8 cellular contexts compared by ENCODE assay signal in genomic region chr17:19029762-19030161, GRCh38. TPM values are rescaled to one million over a fixed set of nuclear protein-coding genes. Genes with fewer than 3 reads are reported as not detected.
DNase-seq lines count a peak whose midpoint lies in the region; ATAC-seq, FAIRE-seq and TF ChIP-seq lines count a peak whose summit lies in the region.
"Not testable (repeated sequence)": the region's sequence is repeated elsewhere in the genome, so short reads cannot be mapped to it uniquely, and the experiment has no call there.

No MANE protein-coding gene starts in this region.

- peak; percentile 84 for FAIRE-seq in HTR-8/SVneo (lab: Jason Lieb, UNC)

- 0 out of 2 replicates have a peak overlapping the region, but pooled peaks have one; percentile 36 for H3K9ac ChIP-seq in GM23248

- not testable (repeated sequence) for H3K9me3 Mint-ChIP-seq in WTC11; chondrocyte (ENCODE audit: low read depth); glutamatergic neuron (ENCODE audit: unreplicated experiment); nephron

- not testable (repeated sequence) for TF ChIP-seq CTCF in PC-9 (conservative IDR thresholded peaks at IDR 0.05); WTC11 (IDR thresholded peaks at IDR 0.05); chondrocyte (IDR thresholded peaks at IDR 0.05); glutamatergic neuron (IDR thresholded peaks at IDR 0.05; ENCODE audit: partially characterized antibody, unreplicated experiment); left lung (IDR thresholded peaks at IDR 0.05); nephron (IDR thresholded peaks at IDR 0.05; ENCODE audit: unreplicated experiment in 3 of 3)

- in situ Hi-C loops in GM23248 (cut with MboI) = not testable (repeated sequence)

- H3K79me2 ChIP-seq in GM23248 (ENCODE audit: insufficient read depth); PC-9 (ENCODE audit: low read depth): not testable (repeated sequence)

- not testable (repeated sequence) for H2AFZ ChIP-seq in GM23248, PC-9

- BruUV-seq in PC-9 (replicated peaks; lab: Mats Ljungman, UMichigan) = not testable (repeated sequence)

- 0 to 6% methylated on average over 1 to 2 of the region's 5 CpGs for WGBS in GM23248 (ENCODE audit: low coverage in 1 of 2, low lambda C conversion rate in 2 of 2, missing lambda C conversion rate in 2 of 2), 2 experiments

- not testable (repeated sequence) for DNase-seq in GM23248; HTR-8/SVneo (ENCODE audit: insufficient read length, low spot score); chondrocyte (ENCODE audit: low spot score); glutamatergic neuron; left lung
- DNase-seq in PC-9 (peak in 1 of 2 experiments; percentile 51), WTC11 (ENCODE audit: low spot score) (peak; percentile 11)

- not testable (repeated sequence) for H3K27me3 Mint-ChIP-seq in WTC11 (ENCODE audit: low read depth); chondrocyte (ENCODE audit: low read depth); glutamatergic neuron (ENCODE audit: unreplicated experiment); nephron (ENCODE audit: low read depth)

- H3K27me3 ChIP-seq in GM23248 (replicated peaks; ENCODE audit: insufficient read depth); PC-9 (ENCODE audit: insufficient read depth, low read depth); left lung: not testable (repeated sequence)

- H3K27ac ChIP-seq in GM23248 = peak overlapping the region; percentile 49
- not testable (repeated sequence) for H3K27ac ChIP-seq in PC-9, left lung

- peak; percentile 68 for ATAC-seq in WTC11
- peak; percentile 3 for ATAC-seq in left lung

- not testable (repeated sequence) for H4K20me1 ChIP-seq in GM23248 (ENCODE audit: insufficient read depth); PC-9 (ENCODE audit: insufficient read depth)

- not testable (repeated sequence) for H3K4me1 Mint-ChIP-seq in WTC11; chondrocyte (ENCODE audit: low read depth); glutamatergic neuron (ENCODE audit: low read depth, unreplicated experiment); nephron

- H3K36me3 ChIP-seq in GM23248 (ENCODE audit: low read depth); PC-9 (ENCODE audit: low read depth); left lung: not testable (repeated sequence)

- not testable (repeated sequence) for H3K9me3 ChIP-seq in GM23248 (ENCODE audit: low read depth); PC-9 (ENCODE audit: insufficient read depth, low read depth); left lung

- intact Hi-C loops in PC-9 (cut with micrococcal nuclease; ENCODE audit: unreplicated experiment); left lung (cut with DNase I): not testable (repeated sequence)

- not testable (repeated sequence) for H3K9me2 ChIP-seq in GM23248 (ENCODE audit: insufficient read depth); PC-9 (ENCODE audit: insufficient read depth)

- H3F3A ChIP-seq in GM23248 (ENCODE audit: insufficient read depth); PC-9 (ENCODE audit: insufficient read depth, low read depth): not testable (repeated sequence)

- not testable (repeated sequence) for H3K4me3 ChIP-seq in GM23248, PC-9, left lung

- H3K4me1 ChIP-seq in GM23248 (ENCODE audit: insufficient read depth); PC-9 (replicated peaks; ENCODE audit: insufficient read depth); left lung: not testable (repeated sequence)

- H3K4me3 Mint-ChIP-seq in WTC11; chondrocyte (ENCODE audit: unreplicated experiment); glutamatergic neuron (ENCODE audit: unreplicated experiment); nephron: not testable (repeated sequence)

- POLR2A ChIA-PET in PC-9 (lab: Charles Lee; ENCODE audit: unreplicated experiment); WTC11 (lab: Charles Lee): not testable (repeated sequence)

- CTCF ChIA-PET in PC-9 (lab: Charles Lee); WTC11 (lab: Charles Lee): not testable (repeated sequence)

- not testable (repeated sequence) for H3K4me2 ChIP-seq in GM23248 (ENCODE audit: unreplicated experiment)
- peak overlapping the region; percentile 34; the same call in 1 of the 2 replicates for H3K4me2 ChIP-seq in PC-9

- H3K36me3 Mint-ChIP-seq in WTC11; chondrocyte (ENCODE audit: low read depth); glutamatergic neuron (ENCODE audit: unreplicated experiment); nephron (ENCODE audit: low read depth): not testable (repeated sequence)

- H3K27ac Mint-ChIP-seq in WTC11 (peak overlapping the region; percentile 83), chondrocyte (ENCODE audit: unreplicated experiment) (peak overlapping the region; percentile 63), glutamatergic neuron (ENCODE audit: unreplicated experiment) (peak overlapping the region; percentile 85), nephron (peak overlapping the region in 2 of 3 experiments; percentile 60 to 61)

RNA-seq across cellular contexts. Expression of gene GRAP, which starts 17.0 kb away (rescaled TPM):
- not detected in 2 replicates for total RNA-seq in GM23248 (2014; rRNA removed; shearing (Covaris generic))
- not detected in 2 replicates for polyA plus RNA-seq in GM23248 (2016; fragmentation: Nextera tagmentation; extraction: Ambion mirVana)
- total RNA-seq in PC-9 (2021) (0.48 and 0.93 TPM in 2 replicates), WTC11 (2021) (0.50 to 0.59 TPM (median 0.55 TPM) in 3 replicates), chondrocyte (0.13 to 0.35 TPM in 2 of 3 replicates, not detected in the other), glutamatergic neuron (ENCODE audit: unreplicated experiment) (0.64 TPM), left lung (10 to 100 TPM in 1 of 2 donors, 1 to 10 TPM in 1; 5.4 to 10.6 TPM)

RNA-seq across cellular contexts. Expression of gene FAM83G, which starts 25.2 kb away (rescaled TPM):
- total RNA-seq in GM23248 (2014; rRNA removed; shearing (Covaris generic)) = 26.2 and 27.7 TPM in 2 replicates
- 8.9 and 9.3 TPM in 2 replicates for polyA plus RNA-seq in GM23248 (2016; fragmentation: Nextera tagmentation; extraction: Ambion mirVana)
- total RNA-seq in PC-9 (2021) (30.2 and 30.4 TPM in 2 replicates), WTC11 (2021) (26.6 to 31.4 TPM (median 27.7 TPM) in 3 replicates), chondrocyte (3.4 to 9.4 TPM (median 8.2 TPM) in 3 replicates), glutamatergic neuron (ENCODE audit: unreplicated experiment) (2.0 TPM), left lung (10 to 100 TPM in 1 of 2 donors, 1 to 10 TPM in 1; 8.8 to 12.1 TPM)
